ENCODE assay signal across 1 cellular context in the genomic region with DNA sequence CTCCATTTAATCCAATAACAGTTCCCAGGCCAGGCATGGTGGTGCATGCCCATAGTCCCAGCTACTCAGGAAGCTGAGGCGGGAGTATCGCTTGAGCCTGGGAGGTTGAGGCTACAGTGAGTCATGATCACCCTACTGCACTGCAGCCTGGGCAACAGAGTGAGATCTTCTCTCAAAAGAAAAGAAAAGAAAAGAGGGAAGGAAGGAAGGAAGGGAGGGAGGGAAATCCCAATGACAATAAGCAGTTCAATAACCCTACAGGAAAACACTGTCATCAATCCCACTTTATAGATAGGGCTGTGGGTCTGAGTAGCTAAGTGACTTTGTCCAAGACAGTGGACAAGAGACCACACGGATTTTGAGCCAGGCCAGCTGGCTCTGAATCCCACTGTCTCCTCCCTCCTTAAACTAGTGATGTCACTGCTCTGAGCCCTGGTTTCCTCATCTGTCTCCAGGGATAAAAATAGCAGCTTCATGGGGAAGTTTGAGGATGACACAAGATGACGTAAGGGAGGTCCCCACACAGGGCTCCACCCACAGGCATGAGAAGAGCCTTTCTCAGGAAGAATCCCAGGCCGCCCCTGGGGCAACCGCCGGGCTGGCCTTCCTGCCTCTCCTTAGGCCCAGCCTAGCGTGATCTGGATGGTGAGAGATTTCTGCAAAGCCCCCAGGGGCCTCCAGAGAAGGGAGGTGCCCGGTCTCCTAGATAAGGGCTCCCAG.
A peak's percentile ranks its signal among the peaks of the same experiment; 100 is the strongest.
TF ChIP-seq lines count a peak whose summit lies in the region.

No MANE protein-coding gene starts in this region.

TF ChIP-seq in K562, 482 proteins besides CTCF, POLR2A, EP300 and RAD21 (continued from another document and continues in another):
- TF ChIP-seq PCBP2 (IDR thresholded peaks at IDR 0.05; ENCODE audit: low read depth, low read length, poor library complexity, severe bottlenecking) (no peak), PTTG1 (tag; IDR thresholded peaks at IDR 0.05; ENCODE audit: low read depth) (peak; percentile 31; the same call in 1 of the 2 replicates), GTF2E2 (tag; IDR thresholded peaks at IDR 0.05) (no peak), ZNF121 (CRISPR knock-in tag; conservative IDR thresholded peaks at IDR 0.05) (peak; percentile 52; the same call in 1 of the 2 replicates), GABPB1 (CRISPR knock-in tag; IDR thresholded peaks at IDR 0.05) (peak; percentile 52; the same call in 1 of the 2 replicates), ASH1L (IDR thresholded peaks at IDR 0.05; ENCODE audit: borderline replicate concordance, low read depth, partially characterized antibody) (no peak), RBM22 (IDR thresholded peaks at IDR 0.05; ENCODE audit: low read depth, low read length, poor library complexity, severe bottlenecking) (no peak), NUFIP1 (IDR thresholded peaks at IDR 0.05; ENCODE audit: partially characterized antibody) (no peak), HCFC1 (IDR thresholded peaks at IDR 0.05; ENCODE audit: low read depth, low read length) (no peak), CBFA2T3 (IDR thresholded peaks at IDR 0.05) (peak; percentile 64), ATF7 (IDR thresholded peaks at IDR 0.05) (peak; percentile 99), ZNF699 (CRISPR knock-in tag; IDR thresholded peaks at IDR 0.05; ENCODE audit: insufficient replicate concordance) (no peak), BACH1 (tag; IDR thresholded peaks at IDR 0.05) (no peak; the same call in 1 of the 2 replicates), ELF2 (CRISPR knock-in tag; IDR thresholded peaks at IDR 0.05) (no peak), MYBL2 (IDR thresholded peaks at IDR 0.05; ENCODE audit: low read depth) (no peak), MYBL2 (CRISPR knock-in tag; IDR thresholded peaks at IDR 0.05; ENCODE audit: borderline replicate concordance) (no peak), POLR3A (IDR thresholded peaks at IDR 0.05; ENCODE audit: borderline replicate concordance, extremely low read depth, insufficient read depth, insufficient read length) (no peak), CREM (IDR thresholded peaks at IDR 0.05; ENCODE audit: low read depth) (peak; percentile 96), ZNF57 (CRISPR knock-in tag; IDR thresholded peaks at IDR 0.05) (no peak), KHSRP (IDR thresholded peaks at IDR 0.05) (no peak), STAG1 (CRISPR knock-in tag; IDR thresholded peaks at IDR 0.05; ENCODE audit: borderline replicate concordance) (no peak), NBN (IDR thresholded peaks at IDR 0.05; ENCODE audit: low read depth) (no peak), ZBTB7A (IDR thresholded peaks at IDR 0.05; ENCODE audit: borderline replicate concordance, control insufficient read depth, low read depth, low read length) (peak; percentile 92), TGIF2 (CRISPR knock-in tag; IDR thresholded peaks at IDR 0.05) (no peak), RBM25 (IDR thresholded peaks at IDR 0.05; ENCODE audit: low read depth, low read length, severe bottlenecking) (no peak), HNRNPUL1 (IDR thresholded peaks at IDR 0.05; ENCODE audit: low read length) (no peak), FOXP1 (CRISPR knock-in tag; IDR thresholded peaks at IDR 0.05) (no peak), SLC30A9 (CRISPR knock-in tag; IDR thresholded peaks at IDR 0.05) (no peak)
- TF ChIP-seq, protein P1, sequence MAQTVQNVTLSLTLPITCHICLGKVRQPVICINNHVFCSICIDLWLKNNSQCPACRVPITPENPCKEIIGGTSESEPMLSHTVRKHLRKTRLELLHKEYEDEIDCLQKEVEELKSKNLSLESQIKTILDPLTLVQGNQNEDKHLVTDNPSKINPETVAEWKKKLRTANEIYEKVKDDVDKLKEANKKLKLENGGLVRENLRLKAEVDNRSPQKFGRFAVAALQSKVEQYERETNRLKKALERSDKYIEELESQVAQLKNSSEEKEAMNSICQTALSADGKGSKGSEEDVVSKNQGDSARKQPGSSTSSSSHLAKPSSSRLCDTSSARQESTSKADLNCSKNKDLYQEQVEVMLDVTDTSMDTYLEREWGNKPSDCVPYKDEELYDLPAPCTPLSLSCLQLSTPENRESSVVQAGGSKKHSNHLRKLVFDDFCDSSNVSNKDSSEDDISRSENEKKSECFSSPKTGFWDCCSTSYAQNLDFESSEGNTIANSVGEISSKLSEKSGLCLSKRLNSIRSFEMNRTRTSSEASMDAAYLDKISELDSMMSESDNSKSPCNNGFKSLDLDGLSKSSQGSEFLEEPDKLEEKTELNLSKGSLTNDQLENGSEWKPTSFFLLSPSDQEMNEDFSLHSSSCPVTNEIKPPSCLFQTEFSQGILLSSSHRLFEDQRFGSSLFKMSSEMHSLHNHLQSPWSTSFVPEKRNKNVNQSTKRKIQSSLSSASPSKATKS (CRISPR knock-in tag; IDR thresholded peaks at IDR 0.05): no peak
- TF ChIP-seq, protein P2, sequence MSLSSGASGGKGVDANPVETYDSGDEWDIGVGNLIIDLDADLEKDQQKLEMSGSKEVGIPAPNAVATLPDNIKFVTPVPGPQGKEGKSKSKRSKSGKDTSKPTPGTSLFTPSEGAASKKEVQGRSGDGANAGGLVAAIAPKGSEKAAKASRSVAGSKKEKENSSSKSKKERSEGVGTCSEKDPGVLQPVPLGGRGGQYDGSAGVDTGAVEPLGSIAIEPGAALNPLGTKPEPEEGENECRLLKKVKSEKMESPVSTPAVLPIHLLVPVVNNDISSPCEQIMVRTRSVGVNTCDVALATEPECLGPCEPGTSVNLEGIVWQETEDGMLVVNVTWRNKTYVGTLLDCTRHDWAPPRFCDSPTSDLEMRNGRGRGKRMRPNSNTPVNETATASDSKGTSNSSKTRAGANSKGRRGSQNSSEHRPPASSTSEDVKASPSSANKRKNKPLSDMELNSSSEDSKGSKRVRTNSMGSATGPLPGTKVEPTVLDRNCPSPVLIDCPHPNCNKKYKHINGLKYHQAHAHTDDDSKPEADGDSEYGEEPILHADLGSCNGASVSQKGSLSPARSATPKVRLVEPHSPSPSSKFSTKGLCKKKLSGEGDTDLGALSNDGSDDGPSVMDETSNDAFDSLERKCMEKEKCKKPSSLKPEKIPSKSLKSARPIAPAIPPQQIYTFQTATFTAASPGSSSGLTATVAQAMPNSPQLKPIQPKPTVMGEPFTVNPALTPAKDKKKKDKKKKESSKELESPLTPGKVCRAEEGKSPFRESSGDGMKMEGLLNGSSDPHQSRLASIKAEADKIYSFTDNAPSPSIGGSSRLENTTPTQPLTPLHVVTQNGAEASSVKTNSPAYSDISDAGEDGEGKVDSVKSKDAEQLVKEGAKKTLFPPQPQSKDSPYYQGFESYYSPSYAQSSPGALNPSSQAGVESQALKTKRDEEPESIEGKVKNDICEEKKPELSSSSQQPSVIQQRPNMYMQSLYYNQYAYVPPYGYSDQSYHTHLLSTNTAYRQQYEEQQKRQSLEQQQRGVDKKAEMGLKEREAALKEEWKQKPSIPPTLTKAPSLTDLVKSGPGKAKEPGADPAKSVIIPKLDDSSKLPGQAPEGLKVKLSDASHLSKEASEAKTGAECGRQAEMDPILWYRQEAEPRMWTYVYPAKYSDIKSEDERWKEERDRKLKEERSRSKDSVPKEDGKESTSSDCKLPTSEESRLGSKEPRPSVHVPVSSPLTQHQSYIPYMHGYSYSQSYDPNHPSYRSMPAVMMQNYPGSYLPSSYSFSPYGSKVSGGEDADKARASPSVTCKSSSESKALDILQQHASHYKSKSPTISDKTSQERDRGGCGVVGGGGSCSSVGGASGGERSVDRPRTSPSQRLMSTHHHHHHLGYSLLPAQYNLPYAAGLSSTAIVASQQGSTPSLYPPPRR (CRISPR knock-in tag; IDR thresholded peaks at IDR 0.05; ENCODE audit: borderline replicate concordance): 0 out of 2 replicates have a peak, but pooled peaks have one; percentile 73
- TF ChIP-seq, protein P3, sequence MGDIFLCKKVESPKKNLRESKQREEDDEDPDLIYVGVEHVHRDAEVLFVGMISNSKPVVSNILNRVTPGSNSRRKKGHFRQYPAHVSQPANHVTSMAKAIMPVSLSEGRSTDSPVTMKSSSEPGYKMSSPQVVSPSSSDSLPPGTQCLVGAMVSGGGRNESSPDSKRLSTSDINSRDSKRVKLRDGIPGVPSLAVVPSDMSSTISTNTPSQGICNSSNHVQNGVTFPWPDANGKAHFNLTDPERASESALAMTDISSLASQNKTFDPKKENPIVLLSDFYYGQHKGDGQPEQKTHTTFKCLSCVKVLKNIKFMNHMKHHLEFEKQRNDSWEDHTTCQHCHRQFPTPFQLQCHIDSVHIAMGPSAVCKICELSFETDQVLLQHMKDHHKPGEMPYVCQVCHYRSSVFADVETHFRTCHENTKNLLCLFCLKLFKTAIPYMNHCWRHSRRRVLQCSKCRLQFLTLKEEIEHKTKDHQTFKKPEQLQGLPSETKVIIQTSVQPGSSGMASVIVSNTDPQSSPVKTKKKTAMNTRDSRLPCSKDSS (IDR thresholded peaks at IDR 0.05; ENCODE audit: low read depth, partially characterized antibody): no peak
- TF ChIP-seq, protein P4, sequence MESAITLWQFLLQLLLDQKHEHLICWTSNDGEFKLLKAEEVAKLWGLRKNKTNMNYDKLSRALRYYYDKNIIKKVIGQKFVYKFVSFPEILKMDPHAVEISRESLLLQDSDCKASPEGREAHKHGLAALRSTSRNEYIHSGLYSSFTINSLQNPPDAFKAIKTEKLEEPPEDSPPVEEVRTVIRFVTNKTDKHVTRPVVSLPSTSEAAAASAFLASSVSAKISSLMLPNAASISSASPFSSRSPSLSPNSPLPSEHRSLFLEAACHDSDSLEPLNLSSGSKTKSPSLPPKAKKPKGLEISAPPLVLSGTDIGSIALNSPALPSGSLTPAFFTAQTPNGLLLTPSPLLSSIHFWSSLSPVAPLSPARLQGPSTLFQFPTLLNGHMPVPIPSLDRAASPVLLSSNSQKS (CRISPR knock-in tag; IDR thresholded peaks at IDR 0.05): no peak
- TF ChIP-seq, protein P5, sequence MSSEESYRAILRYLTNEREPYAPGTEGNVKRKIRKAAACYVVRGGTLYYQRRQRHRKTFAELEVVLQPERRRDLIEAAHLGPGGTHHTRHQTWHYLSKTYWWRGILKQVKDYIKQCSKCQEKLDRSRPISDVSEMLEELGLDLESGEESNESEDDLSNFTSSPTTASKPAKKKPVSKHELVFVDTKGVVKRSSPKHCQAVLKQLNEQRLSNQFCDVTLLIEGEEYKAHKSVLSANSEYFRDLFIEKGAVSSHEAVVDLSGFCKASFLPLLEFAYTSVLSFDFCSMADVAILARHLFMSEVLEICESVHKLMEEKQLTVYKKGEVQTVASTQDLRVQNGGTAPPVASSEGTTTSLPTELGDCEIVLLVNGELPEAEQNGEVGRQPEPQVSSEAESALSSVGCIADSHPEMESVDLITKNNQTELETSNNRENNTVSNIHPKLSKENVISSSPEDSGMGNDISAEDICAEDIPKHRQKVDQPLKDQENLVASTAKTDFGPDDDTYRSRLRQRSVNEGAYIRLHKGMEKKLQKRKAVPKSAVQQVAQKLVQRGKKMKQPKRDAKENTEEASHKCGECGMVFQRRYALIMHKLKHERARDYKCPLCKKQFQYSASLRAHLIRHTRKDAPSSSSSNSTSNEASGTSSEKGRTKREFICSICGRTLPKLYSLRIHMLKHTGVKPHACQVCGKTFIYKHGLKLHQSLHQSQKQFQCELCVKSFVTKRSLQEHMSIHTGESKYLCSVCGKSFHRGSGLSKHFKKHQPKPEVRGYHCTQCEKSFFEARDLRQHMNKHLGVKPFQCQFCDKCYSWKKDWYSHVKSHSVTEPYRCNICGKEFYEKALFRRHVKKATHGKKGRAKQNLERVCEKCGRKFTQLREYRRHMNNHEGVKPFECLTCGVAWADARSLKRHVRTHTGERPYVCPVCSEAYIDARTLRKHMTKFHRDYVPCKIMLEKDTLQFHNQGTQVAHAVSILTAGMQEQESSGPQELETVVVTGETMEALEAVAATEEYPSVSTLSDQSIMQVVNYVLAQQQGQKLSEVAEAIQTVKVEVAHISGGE (CRISPR knock-in tag; IDR thresholded peaks at IDR 0.05): peak in 1 of 3 experiments; percentile 44; a peak in 1 of 6 replicates
